8 cellular contexts compared by ENCODE assay signal in the genomic region with DNA sequence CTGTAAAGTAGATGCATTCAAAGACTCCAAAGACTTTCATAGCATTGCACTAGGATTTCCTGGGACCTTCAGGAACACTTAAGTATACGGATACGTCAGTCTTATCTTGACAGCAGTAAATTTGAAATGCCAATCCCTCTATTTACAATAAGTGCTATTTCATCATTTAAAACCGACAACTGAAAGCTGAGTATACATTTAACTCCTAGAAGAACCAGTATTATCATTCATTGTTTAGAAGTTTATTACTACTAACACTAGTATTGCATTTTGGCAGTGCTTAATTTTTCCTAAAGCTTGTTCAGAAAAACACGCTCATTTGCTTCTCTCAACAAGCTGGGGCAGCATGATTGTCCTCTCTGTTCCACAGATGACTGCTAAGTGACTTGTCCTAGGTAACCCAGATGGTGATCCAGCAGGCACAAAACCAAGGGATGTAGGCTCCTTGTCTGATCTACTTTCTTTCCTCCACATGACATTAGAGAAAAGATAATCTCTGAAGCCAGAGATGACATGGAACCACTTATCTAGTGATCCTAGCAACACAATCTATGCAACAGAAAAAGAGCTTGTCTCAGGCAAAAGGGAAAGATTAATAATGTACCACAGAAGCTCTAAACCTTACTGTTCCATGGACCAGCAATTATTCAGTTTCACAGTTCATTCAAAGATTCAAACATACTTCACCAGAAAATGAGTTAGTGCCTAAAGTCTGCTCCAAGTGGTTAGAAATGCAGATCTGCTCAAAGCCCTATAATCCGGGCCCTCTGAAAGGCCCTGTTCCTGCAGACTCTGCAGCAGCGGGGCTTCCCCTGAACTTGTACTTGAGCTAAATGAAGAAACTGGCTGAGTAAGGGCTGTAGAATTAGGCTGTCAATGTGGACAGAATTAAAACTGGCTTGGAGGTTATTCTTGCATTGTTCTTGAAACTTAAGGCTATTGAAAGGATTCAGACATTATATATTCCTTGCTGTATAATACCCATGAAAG. TPM values are rescaled to one million over a fixed set of nuclear protein-coding genes. Genes with fewer than 3 reads are reported as not detected.
DNase-seq lines count a peak whose midpoint lies in the region; ATAC-seq, FAIRE-seq and TF ChIP-seq lines count a peak whose summit lies in the region.

No MANE protein-coding gene starts in this region.

- peak overlapping the region; percentile 86 for H3K4me3 Mint-ChIP-seq in activated CD8-positive, alpha-beta T cell treated with anti-CD3 and anti-CD28 coated beads for 36 hours

- no peak for FAIRE-seq in HTR-8/SVneo (lab: Jason Lieb, UNC)

- H3K9me3 Mint-ChIP-seq in activated CD8-positive, alpha-beta T cell treated with anti-CD3 and anti-CD28 coated beads for 36 hours = no peaks in the 10 kb centered on the region

- ATAC-seq in GM18907 (IDR thresholded peaks at IDR 0.05; ENCODE audit: unreplicated experiment) (peak; percentile 32), HG02981 (IDR thresholded peaks at IDR 0.05; ENCODE audit: unreplicated experiment) (peak; percentile 22)
- peak; percentile 41 for ATAC-seq in activated CD8-positive, alpha-beta T cell treated with anti-CD3 and anti-CD28 coated beads for 36 hours

- peaks cover 38% of the 10 kb centered on the region for H3K36me3 Mint-ChIP-seq in activated CD8-positive, alpha-beta T cell treated with anti-CD3 and anti-CD28 coated beads for 36 hours (ENCODE audit: low read depth)

- H3K27ac Mint-ChIP-seq in activated CD8-positive, alpha-beta T cell treated with anti-CD3 and anti-CD28 coated beads for 36 hours = peak overlapping the region; percentile 94

- peak; percentile 80 for DNase-seq in activated CD8-positive, alpha-beta T cell treated with anti-CD3 and anti-CD28 coated beads for 36 hours
- DNase-seq in fibroblast of the aortic adventitia (ENCODE audit: low read depth) (peak; percentile 63), HTR-8/SVneo (ENCODE audit: insufficient read length, low spot score) (no peak), kidney glomerular epithelial cell (lab: John Stamatoyannopoulos, UW) (no peak), NCI-H774 (lab: John Stamatoyannopoulos, UW) (no peak)
- DNase-seq in stimulated activated CD4-positive, alpha-beta T cell treated with anti-CD3 and anti-CD28 coated beads, Interleukin-15, amount 100 ng/mL, for 48 hours (ENCODE audit: low read depth in 2 of 2) = peak; percentile 47 to 55

- intact Hi-C loops in activated CD8-positive, alpha-beta T cell treated with anti-CD3 and anti-CD28 coated beads for 36 hours (cut with micrococcal nuclease) = loop anchor here (2.0 kb wide), 1 partner anchor 45 kb away; no protein-coding TSS in a partner anchor

- H3K4me1 Mint-ChIP-seq in activated CD8-positive, alpha-beta T cell treated with anti-CD3 and anti-CD28 coated beads for 36 hours (ENCODE audit: low read depth) = peaks cover 61% of the 10 kb centered on the region

- POLR2A ChIA-PET in activated CD8-positive, alpha-beta T cell treated with anti-CD3 and anti-CD28 coated beads for 36 hours (lab: Charles Lee) = interaction anchor here (0.6 to 2.4 kb wide), 13 partner anchors 11 to 267 kb away, joined by 3 to 7 read pairs (median 3); no protein-coding TSS in a partner anchor

- CTCF ChIA-PET in activated CD8-positive, alpha-beta T cell treated with anti-CD3 and anti-CD28 coated beads for 36 hours (lab: Charles Lee) = interaction anchor here (0.7 to 8.5 kb wide), 12 partner anchors 9 to 326 kb away, joined by 3 to 132 read pairs (median 5); no protein-coding TSS in a partner anchor

- TF ChIP-seq CTCF in activated CD8-positive, alpha-beta T cell treated with anti-CD3 and anti-CD28 coated beads for 36 hours (IDR thresholded peaks at IDR 0.05) = no peak
- no peak for TF ChIP-seq CTCF in fibroblast of the aortic adventitia (IDR thresholded peaks at IDR 0.05; ENCODE audit: insufficient read depth, low read length)

- no peaks in the 10 kb centered on the region for H3K27me3 Mint-ChIP-seq in activated CD8-positive, alpha-beta T cell treated with anti-CD3 and anti-CD28 coated beads for 36 hours

- H3K4me3 ChIP-seq in fibroblast of the aortic adventitia (ENCODE audit: low read depth, low read length) = peak overlapping the region; percentile 74

RNA-seq across cellular contexts. Expression of a gene that starts 5.2 kb away (rescaled TPM):
- 10 to 100 TPM; 11.8 to 12.5 TPM for total RNA-seq in activated CD8-positive, alpha-beta T cell treated with anti-CD3 and anti-CD28 coated beads for 36 hours
- total RNA-seq in fibroblast of the aortic adventitia (ENCODE audit: low replicate concordance) = 15.4 and 20.1 TPM in 2 replicates

RNA-seq across cellular contexts. Expression of a gene that starts 51.9 kb away (rescaled TPM):
- total RNA-seq in activated CD8-positive, alpha-beta T cell treated with anti-CD3 and anti-CD28 coated beads for 36 hours = 10 to 100 TPM; 25.3 to 27.0 TPM
- total RNA-seq in fibroblast of the aortic adventitia (ENCODE audit: low replicate concordance) = 31.2 and 53.1 TPM in 2 replicates

RNA-seq across cellular contexts. Expression of a gene that starts 52.0 kb away (rescaled TPM):
- 10 to 100 TPM; 13.3 to 13.5 TPM for total RNA-seq in activated CD8-positive, alpha-beta T cell treated with anti-CD3 and anti-CD28 coated beads for 36 hours
- 8.2 and 10.4 TPM in 2 replicates for total RNA-seq in fibroblast of the aortic adventitia (ENCODE audit: low replicate concordance)

Comparison
In these comparisons a context has a peak if more than half of its experiments do, and no peak if none do; other contexts are left out.
1. DNase-seq: peak in activated CD8-positive, alpha-beta T cell treated with anti-CD3 and anti-CD28 coated beads for 36 hours (single experiment), fibroblast of the aortic adventitia (single experiment) and stimulated activated CD4-positive, alpha-beta T cell treated with anti-CD3 and anti-CD28 coated beads, Interleukin-15, amount 100 ng/mL, for 48 hours (2 of 2); none in HTR-8/SVneo (single experiment), kidney glomerular epithelial cell (single experiment) and NCI-H774 (single experiment).
2. Peak in every context shown above with its lines, with median percentiles within 50 percentile points of each other: ATAC-seq.